ENCODE assay signal across 8 cellular contexts in the genomic region with DNA sequence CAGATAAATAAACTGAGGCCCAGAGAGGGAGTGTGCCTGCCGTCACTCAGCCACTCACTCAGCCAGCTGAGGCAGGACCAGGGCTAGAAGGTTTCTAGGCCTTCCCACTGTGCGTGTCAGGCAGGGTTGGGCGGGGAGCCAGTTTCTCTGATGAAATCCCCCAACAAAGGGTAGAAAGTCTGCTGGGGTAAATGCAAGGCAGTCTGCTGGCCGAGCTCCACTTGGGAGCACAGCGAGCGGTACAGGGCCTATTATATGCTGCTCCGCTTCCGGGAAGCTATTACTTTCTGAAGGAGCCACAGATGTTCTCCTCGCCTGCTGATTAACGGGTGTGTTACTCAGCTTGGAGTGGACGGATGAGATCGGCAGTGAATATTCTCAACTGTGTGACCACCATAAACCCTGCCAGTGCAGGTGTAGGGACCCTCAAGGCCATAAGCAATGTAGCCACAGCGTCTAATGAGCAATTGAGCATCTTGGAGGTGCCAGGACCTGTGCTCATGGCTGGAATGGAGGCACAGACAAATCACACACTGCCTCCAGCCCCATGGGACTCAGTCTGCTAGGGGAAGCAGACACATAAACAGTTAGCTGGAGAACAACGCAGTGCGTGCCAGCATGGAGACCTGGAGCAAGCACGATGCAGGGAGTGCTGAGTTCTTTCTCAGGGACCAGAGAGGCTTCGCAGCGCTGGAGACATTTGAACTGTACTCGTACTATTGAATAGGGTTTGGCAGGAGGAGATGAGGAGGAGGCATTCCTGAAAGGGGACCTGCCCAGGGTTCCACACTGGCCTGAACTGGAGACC. TPM values are rescaled to one million over a fixed set of nuclear protein-coding genes. Genes with fewer than 3 reads are reported as not detected.
A peak's percentile ranks its signal among the peaks of the same experiment; 100 is the strongest.
DNase-seq lines count a peak whose midpoint lies in the region; ATAC-seq and TF ChIP-seq lines count a peak whose summit lies in the region.

No MANE protein-coding gene starts in this region.

- peaks cover 0 to 8% (median 6%) of the 10 kb centered on the region in 5 donors for H3K27me3 Mint-ChIP-seq in naive thymus-derived CD4-positive, alpha-beta T cell

- CTCF ChIA-PET in naive thymus-derived CD4-positive, alpha-beta T cell (lab: Charles Lee) = no interaction called here

- intact Hi-C loops in dorsolateral prefrontal cortex (cut with DNase I) (loop anchor here in 1 of 2 donors (2.0 to 5.0 kb wide), 2 partner anchors 42 to 51 kb away; partner anchors contain the start of gene CORO2B), prostate gland (cut with DNase I) (no loop called here)
- intact Hi-C loops in naive thymus-derived CD4-positive, alpha-beta T cell (cut with micrococcal nuclease) = no loop called here

- H3K36me3 ChIP-seq in naive thymus-derived CD4-positive, alpha-beta T cell (ENCODE audit: control insufficient read depth in 2 of 3, insufficient read depth in 3 of 3, low read length in 3 of 3) = no peaks in the 10 kb centered on the region
- no peaks in the 10 kb centered on the region for H3K36me3 ChIP-seq in prostate gland

- no peak overlapping the region for H3K27ac Mint-ChIP-seq in naive thymus-derived CD4-positive, alpha-beta T cell

- H3K4me3 ChIP-seq in dorsolateral prefrontal cortex (peak overlapping the region in 23 of 59 donors; percentile 1 to 42 (median 24)), prostate gland (no peak overlapping the region)
- H3K4me3 ChIP-seq in naive thymus-derived CD4-positive, alpha-beta T cell (ENCODE audit: low read length) = no peak overlapping the region

- no peak for ATAC-seq in naive thymus-derived CD4-positive, alpha-beta T cell
- no peak for ATAC-seq in GM18868 (IDR thresholded peaks at IDR 0.05; ENCODE audit: unreplicated experiment)
- no peak for ATAC-seq in GM18861 (IDR thresholded peaks at IDR 0.05; ENCODE audit: unreplicated experiment)

- H3K27me3 ChIP-seq in dorsolateral prefrontal cortex (no peaks in the 10 kb centered on the region), prostate gland (replicated peaks; ENCODE audit: insufficient read depth) (no peaks in the 10 kb centered on the region)
- H3K27me3 ChIP-seq in naive thymus-derived CD4-positive, alpha-beta T cell (ENCODE audit: control insufficient read depth in 2 of 2, insufficient read depth in 2 of 2, low read length in 2 of 2) = no peaks in the 10 kb centered on the region

- no peaks in the 10 kb centered on the region for H3K36me3 Mint-ChIP-seq in naive thymus-derived CD4-positive, alpha-beta T cell

- no peaks in the 10 kb centered on the region for H3K9me3 ChIP-seq in naive thymus-derived CD4-positive, alpha-beta T cell (ENCODE audit: control insufficient read depth in 2 of 3, low read length in 3 of 3)
- H3K9me3 ChIP-seq in prostate gland = no peaks in the 10 kb centered on the region

- H3K4me3 Mint-ChIP-seq in naive thymus-derived CD4-positive, alpha-beta T cell = no peak overlapping the region

- H3K4me1 Mint-ChIP-seq in naive thymus-derived CD4-positive, alpha-beta T cell = peaks cover 0 to 3% (median 0%) of the 10 kb centered on the region in 7 donors

- TF ChIP-seq POLR2A in prostate gland (IDR thresholded peaks at IDR 0.05) = no peak

- peak in 7 of 56 donors; percentile 11 to 27 (median 17) for TF ChIP-seq CTCF in dorsolateral prefrontal cortex (IDR thresholded peaks at IDR 0.05 in 54 of 56, conservative IDR thresholded peaks at IDR 0.05 in 2 of 56; ENCODE audit: low read depth in 1 of 56, partially characterized antibody in 56 of 56)
- TF ChIP-seq CTCF in prostate gland (IDR thresholded peaks at IDR 0.05) = no peak

- peak; percentile 95 for DNase-seq in Ammon's horn (ENCODE audit: low spot score)
- peak; percentile 90 for DNase-seq in NCI-H2227 (lab: John Stamatoyannopoulos, UW; ENCODE audit: unreplicated experiment)
- peak; percentile 72 to 93 (median 90) for DNase-seq in dorsolateral prefrontal cortex
- peak; percentile 46 for DNase-seq in myocyte (ENCODE audit: low read depth)
- DNase-seq in naive thymus-derived CD4-positive, alpha-beta T cell = no peak
- no peak for DNase-seq in prostate gland (ENCODE audit: low spot score)

- no peaks in the 10 kb centered on the region for H3K4me1 ChIP-seq in naive thymus-derived CD4-positive, alpha-beta T cell (ENCODE audit: control insufficient read depth in 2 of 2, insufficient read depth in 2 of 2, low read length in 2 of 2)
- no peaks in the 10 kb centered on the region for H3K4me1 ChIP-seq in prostate gland (replicated peaks)

- H3K9me3 Mint-ChIP-seq in naive thymus-derived CD4-positive, alpha-beta T cell = peaks cover 0 to 4% (median 0%) of the 10 kb centered on the region in 11 donors

- POLR2A ChIA-PET in naive thymus-derived CD4-positive, alpha-beta T cell (lab: Charles Lee) = no interaction called here

- 61% methylated on average over 19 of the region's 19 CpGs for WGBS in prostate gland

- peak overlapping the region; percentile 68 to 100 (median 98) for H3K27ac ChIP-seq in dorsolateral prefrontal cortex
- no peak overlapping the region for H3K27ac ChIP-seq in naive thymus-derived CD4-positive, alpha-beta T cell (ENCODE audit: low read depth, low read length)
- no peak overlapping the region for H3K27ac ChIP-seq in prostate gland

RNA-seq across cellular contexts. Expression of gene CORO2B, which starts 42.1 kb away (rescaled TPM):
- total RNA-seq in dorsolateral prefrontal cortex (100 to 1,000 TPM in 88 of 120 experiments, 10 to 100 TPM in 32; 75.5 to 144 (median 107) TPM), myocyte (1.7 and 3.2 TPM in 2 replicates), prostate gland (1 to 10 TPM in 1 of 2 donors, under 1 TPM in 1; 0.50 to 1.4 TPM)
- 33.3 TPM for polyA plus RNA-seq in myocyte (2012)
- under 1 TPM in 1 of 5 experiments, not detected in 4; 0.15 TPM for total RNA-seq in naive thymus-derived CD4-positive, alpha-beta T cell
- not detected for polyA plus RNA-seq in naive thymus-derived CD4-positive, alpha-beta T cell

Comparison
In these comparisons a context has a peak if more than half of its experiments do, and no peak if none do; other contexts are left out.
1. DNase-seq: peak in Ammon's horn (single experiment), NCI-H2227 (single experiment), dorsolateral prefrontal cortex (10 of 10) and myocyte (single experiment); none in naive thymus-derived CD4-positive, alpha-beta T cell (0 of 9) and prostate gland (single experiment).
2. H3K27ac ChIP-seq: peak in dorsolateral prefrontal cortex (59 of 59); none in naive thymus-derived CD4-positive, alpha-beta T cell (single experiment) and prostate gland (0 of 2).
3. RNA of gene CORO2B, which starts 42.1 kb away (total RNA-seq): 75.5 to 144 TPM in dorsolateral prefrontal cortex; 1.7 to 3.2 TPM in myocyte, 0.50 to 1.4 TPM in prostate gland and 0.15 TPM in naive thymus-derived CD4-positive, alpha-beta T cell; every median in the first group is over 10 times any median in the second.